ENCODE assay signal across 1 cellular context in genomic region chr18:46657115-46657955, GRCh38.
TF ChIP-seq lines count a peak whose summit lies in the region.

Gene LOXHD1, minus strand, starts transcription at chr18:46657220. Its CDS starts 187 bp downstream, at chr18:46657033.

TF ChIP-seq in WTC11, 78 proteins besides CTCF, POLR2A, EP300 and RAD21 (continued from another document):
- TF ChIP-seq ZBTB43 (CRISPR knock-in tag; IDR thresholded peaks at IDR 0.05) (no peak), ZNF396 (CRISPR knock-in tag; IDR thresholded peaks at IDR 0.05; ENCODE audit: borderline replicate concordance) (no peak), KAT7 (CRISPR knock-in tag; IDR thresholded peaks at IDR 0.05; ENCODE audit: borderline replicate concordance) (no peak), TEAD4 (CRISPR knock-in tag; IDR thresholded peaks at IDR 0.05) (no peak), E2F4 (CRISPR knock-in tag; IDR thresholded peaks at IDR 0.05; ENCODE audit: borderline replicate concordance, low read depth) (no peak)
- TF ChIP-seq, protein P1, sequence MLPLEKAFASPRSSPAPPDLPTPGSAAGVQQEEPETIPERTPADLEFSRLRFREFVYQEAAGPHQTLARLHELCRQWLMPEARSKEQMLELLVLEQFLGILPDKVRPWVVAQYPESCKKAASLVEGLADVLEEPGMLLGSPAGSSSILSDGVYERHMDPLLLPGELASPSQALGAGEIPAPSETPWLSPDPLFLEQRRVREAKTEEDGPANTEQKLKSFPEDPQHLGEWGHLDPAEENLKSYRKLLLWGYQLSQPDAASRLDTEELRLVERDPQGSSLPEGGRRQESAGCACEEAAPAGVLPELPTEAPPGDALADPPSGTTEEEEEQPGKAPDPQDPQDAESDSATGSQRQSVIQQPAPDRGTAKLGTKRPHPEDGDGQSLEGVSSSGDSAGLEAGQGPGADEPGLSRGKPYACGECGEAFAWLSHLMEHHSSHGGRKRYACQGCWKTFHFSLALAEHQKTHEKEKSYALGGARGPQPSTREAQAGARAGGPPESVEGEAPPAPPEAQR (CRISPR knock-in tag; IDR thresholded peaks at IDR 0.05) = no peak
